In genomic region chr19:51799311-51799997, GRCh38 we compare ENCODE assay signal across 9 cellular contexts. TPM values are rescaled to one million over a fixed set of nuclear protein-coding genes. Genes with fewer than 3 reads are reported as not detected.
DNase-seq lines count a peak whose midpoint lies in the region; FAIRE-seq and TF ChIP-seq lines count a peak whose summit lies in the region.
"Had no signal": no experiment of that assay in that cellular context is flagged by ENCODE, and none has a peak within 500 bp of the region (broad histone marks: within the 10 kb centered on the region; RNA-seq: fewer than 3 reads in every experiment).

No MANE protein-coding gene starts in this region.

- no peaks in the 10 kb centered on the region for H3K4me1 ChIP-seq in effector memory CD4-positive, alpha-beta T cell (ENCODE audit: control insufficient read depth, insufficient read depth, low read length, poor library complexity, severe bottlenecking)

- H3K9me3 ChIP-seq in MG63, result no peaks in the 10 kb centered on the region; the same call in 1 of the 2 replicates
- no peaks in the 10 kb centered on the region for H3K9me3 ChIP-seq in effector memory CD4-positive, alpha-beta T cell (ENCODE audit: control insufficient read depth, low read length)

- TF ChIP-seq CTCF in cardiac fibroblast (IDR thresholded peaks at IDR 0.05; ENCODE audit: low read depth, low read length) (no peak), lower leg skin (IDR thresholded peaks at IDR 0.05) (no peak)

- peaks cover 3% of the 10 kb centered on the region; the same call in 1 of the 2 replicates for H3K27me3 ChIP-seq in MG63
- no peaks in the 10 kb centered on the region for H3K27me3 ChIP-seq in effector memory CD4-positive, alpha-beta T cell (replicated peaks; ENCODE audit: control insufficient read depth, insufficient read depth, low read length, poor library complexity, severe bottlenecking)

- WGBS in lower leg skin, 2 donors, result 18 to 26% methylated on average over 13 of the region's 13 CpGs

- peak; percentile 21 for DNase-seq in 8988T
- peak; percentile 92 for DNase-seq in MG63
- peak; percentile 98 to 100 for DNase-seq in cardiac fibroblast (ENCODE audit: low read depth in 2 of 2)
- peak; percentile 87 to 94 for DNase-seq in lower leg skin (ENCODE audit: low spot score in 2 of 2)
- peak; percentile 93 for DNase-seq in urothelium cell line (ENCODE audit: low spot score)
- DNase-seq in NCI-H1694 treated with DMSO at 0.1 percent for 48 hours (lab: John Stamatoyannopoulos, UW), result no peak
- no peak for DNase-seq in effector memory CD4-positive, alpha-beta T cell
- no peak for DNase-seq in activated CD4-positive, alpha-beta T cell treated with anti-CD3 and anti-CD28 coated beads, Interleukin-2, amount 50 U/mL, for 1 hour
- DNase-seq: CD4-positive, CD25-positive, alpha-beta regulatory T cell had no signal

- no peaks in the 10 kb centered on the region for H3K36me3 ChIP-seq in MG63
- H3K36me3 ChIP-seq in effector memory CD4-positive, alpha-beta T cell (ENCODE audit: control insufficient read depth, insufficient read depth, low read length), result no peaks in the 10 kb centered on the region

- peak; percentile 84 for FAIRE-seq in urothelium cell line (lab: Jason Lieb, UNC)

- H3K27ac ChIP-seq in effector memory CD4-positive, alpha-beta T cell (ENCODE audit: insufficient read depth, low read length, poor library complexity, severe bottlenecking), result no peak overlapping the region

- no peak for TF ChIP-seq POLR2A in lower leg skin (IDR thresholded peaks at IDR 0.05)

- H3K4me3 ChIP-seq in MG63 (no peak overlapping the region), cardiac fibroblast (replicated peaks in 1 of 2; ENCODE audit: low read depth in 2 of 2, low read length in 2 of 2) (peak overlapping the region in 1 of 2 donors; percentile 2), lower leg skin (ENCODE audit: low read depth, poor library complexity, severe bottlenecking) (no peak overlapping the region)
- H3K4me3 ChIP-seq in effector memory CD4-positive, alpha-beta T cell (ENCODE audit: insufficient read depth, low read depth, low read length, poor library complexity, severe bottlenecking), result no peak overlapping the region

- intact Hi-C loops in lower leg skin (cut with DNase I; ENCODE audit: low total_unique reads), result no loop called here

RNA-seq across cellular contexts. Expression of gene FPR3, which starts 4.5 kb away (rescaled TPM):
- not detected in 2 replicates for total RNA-seq in MG63 (2014; rRNA removed; shearing (Covaris generic); ENCODE audit: low replicate concordance)
- 1 to 10 TPM; 2.2 to 3.9 (median 2.4) TPM for total RNA-seq in lower leg skin
- total RNA-seq: CD4-positive, CD25-positive, alpha-beta regulatory T cell had no signal

RNA-seq across cellular contexts. Expression of gene FPR2, which starts 38.5 kb away (rescaled TPM):
- total RNA-seq in MG63 (2014; rRNA removed; shearing (Covaris generic); ENCODE audit: low replicate concordance), result not detected in 2 replicates
- total RNA-seq in lower leg skin, result under 1 TPM in 2 of 4 donors, not detected in 2; 0.13 to 0.34 TPM
- total RNA-seq: CD4-positive, CD25-positive, alpha-beta regulatory T cell had no signal

RNA-seq across cellular contexts. Expression of gene FPR1, which starts 47.8 kb away (rescaled TPM):
- not detected in 2 replicates for total RNA-seq in MG63 (2014; rRNA removed; shearing (Covaris generic); ENCODE audit: low replicate concordance)
- 1 to 10 TPM; 1.7 to 7.6 (median 4.1) TPM for total RNA-seq in lower leg skin
- total RNA-seq: CD4-positive, CD25-positive, alpha-beta regulatory T cell had no signal

Comparison
In these comparisons a context has a peak if more than half of its experiments do, and no peak if none do; other contexts are left out.
1. DNase-seq: peak in 8988T (single experiment), MG63 (single experiment), cardiac fibroblast (2 of 2), lower leg skin (2 of 2) and urothelium cell line (single experiment); none in NCI-H1694 treated with DMSO at 0.1 percent for 48 hours (single experiment), effector memory CD4-positive, alpha-beta T cell (0 of 3) and activated CD4-positive, alpha-beta T cell treated with anti-CD3 and anti-CD28 coated beads, Interleukin-2, amount 50 U/mL, for 1 hour (single experiment).